1 cellular context compared by ENCODE assay signal in the genomic region with DNA sequence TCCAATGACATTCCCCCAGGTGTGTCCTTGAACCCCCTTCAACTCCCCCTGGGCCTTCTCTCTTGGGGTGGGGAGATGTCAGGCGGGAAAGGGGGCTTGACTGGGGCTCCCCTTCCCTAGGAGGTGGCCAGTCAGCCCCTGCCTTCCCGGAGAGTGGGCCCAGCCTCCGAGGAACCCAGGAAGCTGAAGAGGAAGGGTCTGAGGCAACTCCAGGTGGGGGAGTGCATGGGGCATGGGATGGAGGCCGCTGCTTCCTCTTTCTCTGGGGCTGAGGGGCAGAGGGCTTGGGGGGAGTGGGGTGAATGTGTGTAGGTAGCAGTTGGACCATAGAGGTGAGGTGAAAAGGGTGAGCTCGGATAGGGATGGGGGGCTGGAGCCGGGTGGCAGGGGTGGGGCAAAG.
TF ChIP-seq lines count a peak whose summit lies in the region.

No MANE protein-coding gene starts in this region.

TF ChIP-seq in GM23338, 12 proteins besides CTCF, POLR2A, EP300 and RAD21 (continued from another document):
- TF ChIP-seq, protein P1, sequence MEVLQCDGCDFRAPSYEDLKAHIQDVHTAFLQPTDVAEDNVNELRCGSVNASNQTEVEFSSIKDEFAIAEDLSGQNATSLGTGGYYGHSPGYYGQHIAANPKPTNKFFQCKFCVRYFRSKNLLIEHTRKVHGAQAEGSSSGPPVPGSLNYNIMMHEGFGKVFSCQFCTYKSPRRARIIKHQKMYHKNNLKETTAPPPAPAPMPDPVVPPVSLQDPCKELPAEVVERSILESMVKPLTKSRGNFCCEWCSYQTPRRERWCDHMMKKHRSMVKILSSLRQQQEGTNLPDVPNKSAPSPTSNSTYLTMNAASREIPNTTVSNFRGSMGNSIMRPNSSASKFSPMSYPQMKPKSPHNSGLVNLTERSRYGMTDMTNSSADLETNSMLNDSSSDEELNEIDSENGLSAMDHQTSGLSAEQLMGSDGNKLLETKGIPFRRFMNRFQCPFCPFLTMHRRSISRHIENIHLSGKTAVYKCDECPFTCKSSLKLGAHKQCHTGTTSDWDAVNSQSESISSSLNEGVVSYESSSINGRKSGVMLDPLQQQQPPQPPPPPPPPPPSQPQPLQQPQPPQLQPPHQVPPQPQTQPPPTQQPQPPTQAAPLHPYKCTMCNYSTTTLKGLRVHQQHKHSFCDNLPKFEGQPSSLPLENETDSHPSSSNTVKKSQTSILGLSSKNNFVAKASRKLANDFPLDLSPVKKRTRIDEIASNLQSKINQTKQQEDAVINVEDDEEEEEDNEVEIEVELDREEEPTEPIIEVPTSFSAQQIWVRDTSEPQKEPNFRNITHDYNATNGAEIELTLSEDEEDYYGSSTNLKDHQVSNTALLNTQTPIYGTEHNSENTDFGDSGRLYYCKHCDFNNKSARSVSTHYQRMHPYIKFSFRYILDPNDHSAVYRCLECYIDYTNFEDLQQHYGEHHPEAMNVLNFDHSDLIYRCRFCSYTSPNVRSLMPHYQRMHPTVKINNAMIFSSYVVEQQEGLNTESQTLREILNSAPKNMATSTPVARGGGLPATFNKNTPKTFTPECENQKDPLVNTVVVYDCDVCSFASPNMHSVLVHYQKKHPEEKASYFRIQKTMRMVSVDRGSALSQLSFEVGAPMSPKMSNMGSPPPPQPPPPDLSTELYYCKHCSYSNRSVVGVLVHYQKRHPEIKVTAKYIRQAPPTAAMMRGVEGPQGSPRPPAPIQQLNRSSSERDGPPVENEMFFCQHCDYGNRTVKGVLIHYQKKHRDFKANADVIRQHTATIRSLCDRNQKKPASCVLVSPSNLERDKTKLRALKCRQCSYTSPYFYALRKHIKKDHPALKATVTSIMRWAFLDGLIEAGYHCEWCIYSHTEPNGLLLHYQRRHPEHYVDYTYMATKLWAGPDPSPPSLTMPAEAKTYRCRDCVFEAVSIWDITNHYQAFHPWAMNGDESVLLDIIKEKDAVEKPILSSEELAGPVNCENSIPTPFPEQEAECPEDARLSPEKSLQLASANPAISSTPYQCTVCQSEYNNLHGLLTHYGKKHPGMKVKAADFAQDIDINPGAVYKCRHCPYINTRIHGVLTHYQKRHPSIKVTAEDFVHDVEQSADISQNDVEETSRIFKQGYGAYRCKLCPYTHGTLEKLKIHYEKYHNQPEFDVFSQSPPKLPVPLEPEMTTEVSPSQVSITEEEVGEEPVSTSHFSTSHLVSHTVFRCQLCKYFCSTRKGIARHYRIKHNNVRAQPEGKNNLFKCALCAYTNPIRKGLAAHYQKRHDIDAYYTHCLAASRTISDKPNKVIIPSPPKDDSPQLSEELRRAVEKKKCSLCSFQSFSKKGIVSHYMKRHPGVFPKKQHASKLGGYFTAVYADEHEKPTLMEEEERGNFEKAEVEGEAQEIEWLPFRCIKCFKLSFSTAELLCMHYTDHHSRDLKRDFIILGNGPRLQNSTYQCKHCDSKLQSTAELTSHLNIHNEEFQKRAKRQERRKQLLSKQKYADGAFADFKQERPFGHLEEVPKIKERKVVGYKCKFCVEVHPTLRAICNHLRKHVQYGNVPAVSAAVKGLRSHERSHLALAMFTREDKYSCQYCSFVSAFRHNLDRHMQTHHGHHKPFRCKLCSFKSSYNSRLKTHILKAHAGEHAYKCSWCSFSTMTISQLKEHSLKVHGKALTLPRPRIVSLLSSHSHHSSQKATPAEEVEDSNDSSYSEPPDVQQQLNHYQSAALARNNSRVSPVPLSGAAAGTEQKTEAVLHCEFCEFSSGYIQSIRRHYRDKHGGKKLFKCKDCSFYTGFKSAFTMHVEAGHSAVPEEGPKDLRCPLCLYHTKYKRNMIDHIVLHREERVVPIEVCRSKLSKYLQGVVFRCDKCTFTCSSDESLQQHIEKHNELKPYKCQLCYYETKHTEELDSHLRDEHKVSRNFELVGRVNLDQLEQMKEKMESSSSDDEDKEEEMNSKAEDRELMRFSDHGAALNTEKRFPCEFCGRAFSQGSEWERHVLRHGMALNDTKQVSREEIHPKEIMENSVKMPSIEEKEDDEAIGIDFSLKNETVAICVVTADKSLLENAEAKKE (CRISPR knock-in tag; IDR thresholded peaks at IDR 0.05), result no peak
- TF ChIP-seq EZH2 (IDR thresholded peaks at IDR 0.05; ENCODE audit: low read depth, unreplicated experiment) (no peak), NANOG (IDR thresholded peaks at IDR 0.05; ENCODE audit: borderline replicate concordance) (no peak), POLR2AphosphoS5 (IDR thresholded peaks at IDR 0.05; ENCODE audit: low read depth) (no peak), CREB1 (CRISPR knock-in tag; IDR thresholded peaks at IDR 0.05; ENCODE audit: low read depth) (no peak)
- TF ChIP-seq, protein P2, sequence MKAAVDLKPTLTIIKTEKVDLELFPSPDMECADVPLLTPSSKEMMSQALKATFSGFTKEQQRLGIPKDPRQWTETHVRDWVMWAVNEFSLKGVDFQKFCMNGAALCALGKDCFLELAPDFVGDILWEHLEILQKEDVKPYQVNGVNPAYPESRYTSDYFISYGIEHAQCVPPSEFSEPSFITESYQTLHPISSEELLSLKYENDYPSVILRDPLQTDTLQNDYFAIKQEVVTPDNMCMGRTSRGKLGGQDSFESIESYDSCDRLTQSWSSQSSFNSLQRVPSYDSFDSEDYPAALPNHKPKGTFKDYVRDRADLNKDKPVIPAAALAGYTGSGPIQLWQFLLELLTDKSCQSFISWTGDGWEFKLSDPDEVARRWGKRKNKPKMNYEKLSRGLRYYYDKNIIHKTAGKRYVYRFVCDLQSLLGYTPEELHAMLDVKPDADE (IDR thresholded peaks at IDR 0.05), result no peak
- TF ChIP-seq, protein P3, sequence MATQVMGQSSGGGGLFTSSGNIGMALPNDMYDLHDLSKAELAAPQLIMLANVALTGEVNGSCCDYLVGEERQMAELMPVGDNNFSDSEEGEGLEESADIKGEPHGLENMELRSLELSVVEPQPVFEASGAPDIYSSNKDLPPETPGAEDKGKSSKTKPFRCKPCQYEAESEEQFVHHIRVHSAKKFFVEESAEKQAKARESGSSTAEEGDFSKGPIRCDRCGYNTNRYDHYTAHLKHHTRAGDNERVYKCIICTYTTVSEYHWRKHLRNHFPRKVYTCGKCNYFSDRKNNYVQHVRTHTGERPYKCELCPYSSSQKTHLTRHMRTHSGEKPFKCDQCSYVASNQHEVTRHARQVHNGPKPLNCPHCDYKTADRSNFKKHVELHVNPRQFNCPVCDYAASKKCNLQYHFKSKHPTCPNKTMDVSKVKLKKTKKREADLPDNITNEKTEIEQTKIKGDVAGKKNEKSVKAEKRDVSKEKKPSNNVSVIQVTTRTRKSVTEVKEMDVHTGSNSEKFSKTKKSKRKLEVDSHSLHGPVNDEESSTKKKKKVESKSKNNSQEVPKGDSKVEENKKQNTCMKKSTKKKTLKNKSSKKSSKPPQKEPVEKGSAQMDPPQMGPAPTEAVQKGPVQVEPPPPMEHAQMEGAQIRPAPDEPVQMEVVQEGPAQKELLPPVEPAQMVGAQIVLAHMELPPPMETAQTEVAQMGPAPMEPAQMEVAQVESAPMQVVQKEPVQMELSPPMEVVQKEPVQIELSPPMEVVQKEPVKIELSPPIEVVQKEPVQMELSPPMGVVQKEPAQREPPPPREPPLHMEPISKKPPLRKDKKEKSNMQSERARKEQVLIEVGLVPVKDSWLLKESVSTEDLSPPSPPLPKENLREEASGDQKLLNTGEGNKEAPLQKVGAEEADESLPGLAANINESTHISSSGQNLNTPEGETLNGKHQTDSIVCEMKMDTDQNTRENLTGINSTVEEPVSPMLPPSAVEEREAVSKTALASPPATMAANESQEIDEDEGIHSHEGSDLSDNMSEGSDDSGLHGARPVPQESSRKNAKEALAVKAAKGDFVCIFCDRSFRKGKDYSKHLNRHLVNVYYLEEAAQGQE (IDR thresholded peaks at IDR 0.05; ENCODE audit: unreplicated experiment), result no peak
